ENCODE assay signal across 1 cellular context in the genomic region with DNA sequence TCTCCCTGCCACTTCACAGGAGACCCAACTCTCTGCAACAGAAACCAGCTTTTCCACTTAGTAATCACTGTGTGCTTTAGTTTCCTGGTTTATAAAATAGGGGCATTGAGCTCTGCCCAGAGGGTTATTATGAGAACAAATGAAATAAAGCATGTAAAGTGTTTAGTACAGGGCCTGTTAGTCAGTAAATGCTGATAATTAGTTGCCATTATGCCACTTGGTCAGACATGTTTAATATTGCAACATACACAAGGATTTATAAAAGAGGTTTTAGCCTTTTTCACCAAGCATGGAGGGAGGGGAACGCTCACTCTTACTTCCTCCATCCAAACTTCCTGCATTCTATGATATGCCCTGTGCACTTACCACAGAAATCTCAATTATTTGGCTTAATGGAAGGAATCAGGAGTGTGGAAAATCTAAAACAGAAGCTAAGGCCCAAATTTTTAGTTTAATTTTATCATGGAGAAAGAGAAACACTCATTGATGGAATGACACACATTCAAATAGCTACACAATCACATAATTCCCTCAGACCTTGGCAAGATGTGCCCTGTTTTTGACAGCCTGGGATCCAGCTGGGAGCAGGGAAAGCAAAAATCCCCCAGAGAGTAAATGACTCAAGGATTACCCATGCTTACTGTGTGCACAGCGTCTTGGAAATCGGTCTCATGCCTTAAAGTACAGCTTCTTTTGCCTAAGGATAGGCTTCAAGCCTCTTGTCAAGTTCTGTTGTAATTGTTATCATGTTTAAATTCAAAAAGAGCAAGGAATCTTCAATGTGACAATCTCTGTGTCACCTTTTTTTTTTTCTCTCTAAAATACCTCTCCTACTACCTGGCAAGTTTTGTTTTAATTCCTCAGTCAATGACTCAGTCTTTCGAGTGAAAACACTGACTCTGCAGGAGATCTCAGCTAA.
TF ChIP-seq lines count a peak whose summit lies in the region.

No MANE protein-coding gene starts in this region.

TF ChIP-seq in IMR-90, 13 proteins besides CTCF, POLR2A, EP300 and RAD21 (continued from another document):
- TF ChIP-seq SMC3 (IDR thresholded peaks at IDR 0.05; ENCODE audit: low read depth, low read length), result no peak
- TF ChIP-seq, protein P1, sequence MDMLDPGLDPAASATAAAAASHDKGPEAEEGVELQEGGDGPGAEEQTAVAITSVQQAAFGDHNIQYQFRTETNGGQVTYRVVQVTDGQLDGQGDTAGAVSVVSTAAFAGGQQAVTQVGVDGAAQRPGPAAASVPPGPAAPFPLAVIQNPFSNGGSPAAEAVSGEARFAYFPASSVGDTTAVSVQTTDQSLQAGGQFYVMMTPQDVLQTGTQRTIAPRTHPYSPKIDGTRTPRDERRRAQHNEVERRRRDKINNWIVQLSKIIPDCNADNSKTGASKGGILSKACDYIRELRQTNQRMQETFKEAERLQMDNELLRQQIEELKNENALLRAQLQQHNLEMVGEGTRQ (IDR thresholded peaks at IDR 0.05; ENCODE audit: low read depth, low read length), result no peak
- TF ChIP-seq RFX5 (IDR thresholded peaks at IDR 0.05; ENCODE audit: low read depth, low read length), result no peak
- TF ChIP-seq CEBPB (IDR thresholded peaks at IDR 0.05; ENCODE audit: low read depth, low read length), result peak; percentile 92
